Comparison of ENCODE assay signal across 6 cellular contexts in genomic region chr1:156226116-156226538, GRCh38. TPM values are rescaled to one million over a fixed set of nuclear protein-coding genes. Genes with fewer than 3 reads are reported as not detected.
DNase-seq lines count a peak whose midpoint lies in the region; ATAC-seq lines count a peak whose summit lies in the region.

No MANE protein-coding gene starts in this region.

- H3K4me1 Mint-ChIP-seq in activated T-cell treated with anti-CD3 and anti-CD28 coated beads, Interleukin-2, amount 50 U/mL, for 24 hours (ENCODE audit: low read depth) = peaks cover 60% of the 10 kb centered on the region
- peaks cover 43% of the 10 kb centered on the region for H3K4me1 Mint-ChIP-seq in activated T-cell treated with anti-CD3 and anti-CD28 coated beads, Interleukin-2, amount 50 U/mL, for 4 hours (ENCODE audit: low read depth)
- peaks cover 67% of the 10 kb centered on the region for H3K4me1 Mint-ChIP-seq in stimulated activated naive CD8-positive, alpha-beta T cell treated with anti-CD3 and anti-CD28 coated beads, Interleukin-15, Interleukin-2, amounts not matched to agents 100 ng/mL and 50 ng/mL, for 24 hours (ENCODE audit: low read depth)

- H3K27ac Mint-ChIP-seq in activated T-cell treated with anti-CD3 and anti-CD28 coated beads, Interleukin-2, amount 50 U/mL, for 24 hours = peak overlapping the region; percentile 95
- H3K27ac Mint-ChIP-seq in stimulated activated naive CD8-positive, alpha-beta T cell treated with anti-CD3 and anti-CD28 coated beads, Interleukin-15, Interleukin-2, amounts not matched to agents 100 ng/mL and 50 ng/mL, for 24 hours = peak overlapping the region; percentile 96

- DNase-seq in activated T-cell treated with anti-CD3 and anti-CD28 coated beads, Interleukin-2, amount 50 U/mL, for 24 hours = peak; percentile 49
- DNase-seq in activated T-cell treated with anti-CD3 and anti-CD28 coated beads, Interleukin-2, amount 50 U/mL, for 4 hours = no peak
- no peak for DNase-seq in HPDE6-E6E7 (ENCODE audit: extremely low spot score)

- no peaks in the 10 kb centered on the region for H3K9me3 Mint-ChIP-seq in activated T-cell treated with anti-CD3 and anti-CD28 coated beads, Interleukin-2, amount 50 U/mL, for 24 hours
- H3K9me3 Mint-ChIP-seq in activated T-cell treated with anti-CD3 and anti-CD28 coated beads, Interleukin-2, amount 50 U/mL, for 4 hours = no peaks in the 10 kb centered on the region
- H3K9me3 Mint-ChIP-seq in stimulated activated naive CD8-positive, alpha-beta T cell treated with anti-CD3 and anti-CD28 coated beads, Interleukin-15, Interleukin-2, amounts not matched to agents 100 ng/mL and 50 ng/mL, for 24 hours = no peaks in the 10 kb centered on the region

- H3K27me3 Mint-ChIP-seq in activated T-cell treated with anti-CD3 and anti-CD28 coated beads, Interleukin-2, amount 50 U/mL, for 24 hours = no peaks in the 10 kb centered on the region
- H3K27me3 Mint-ChIP-seq in activated T-cell treated with anti-CD3 and anti-CD28 coated beads, Interleukin-2, amount 50 U/mL, for 4 hours (ENCODE audit: low read depth) = no peaks in the 10 kb centered on the region
- H3K27me3 Mint-ChIP-seq in stimulated activated naive CD8-positive, alpha-beta T cell treated with anti-CD3 and anti-CD28 coated beads, Interleukin-15, Interleukin-2, amounts not matched to agents 100 ng/mL and 50 ng/mL, for 24 hours = no peaks in the 10 kb centered on the region

- peaks cover 80% of the 10 kb centered on the region for H3K36me3 Mint-ChIP-seq in activated T-cell treated with anti-CD3 and anti-CD28 coated beads, Interleukin-2, amount 50 U/mL, for 24 hours (ENCODE audit: low read depth)
- H3K36me3 Mint-ChIP-seq in activated T-cell treated with anti-CD3 and anti-CD28 coated beads, Interleukin-2, amount 50 U/mL, for 4 hours (ENCODE audit: insufficient read depth) = peaks cover 49% of the 10 kb centered on the region
- peaks cover 66% of the 10 kb centered on the region for H3K36me3 Mint-ChIP-seq in stimulated activated naive CD8-positive, alpha-beta T cell treated with anti-CD3 and anti-CD28 coated beads, Interleukin-15, Interleukin-2, amounts not matched to agents 100 ng/mL and 50 ng/mL, for 24 hours (ENCODE audit: low read depth)

- ATAC-seq in activated T-cell treated with anti-CD3 and anti-CD28 coated beads, Interleukin-2, amount 50 U/mL, for 4 hours = no peak
- ATAC-seq in HG03196 (IDR thresholded peaks at IDR 0.05; ENCODE audit: unreplicated experiment) (peak; percentile 57), GM19397 (IDR thresholded peaks at IDR 0.05; ENCODE audit: unreplicated experiment) (no peak)

- H3K4me3 Mint-ChIP-seq in activated T-cell treated with anti-CD3 and anti-CD28 coated beads, Interleukin-2, amount 50 U/mL, for 24 hours = peak overlapping the region; percentile 16
- H3K4me3 Mint-ChIP-seq in activated T-cell treated with anti-CD3 and anti-CD28 coated beads, Interleukin-2, amount 50 U/mL, for 4 hours = no peak overlapping the region
- H3K4me3 Mint-ChIP-seq in stimulated activated naive CD8-positive, alpha-beta T cell treated with anti-CD3 and anti-CD28 coated beads, Interleukin-15, Interleukin-2, amounts not matched to agents 100 ng/mL and 50 ng/mL, for 24 hours = peak overlapping the region; percentile 45

RNA-seq across cellular contexts. Expression of gene PMF1, which starts 13.3 kb away (rescaled TPM):
- 100 to 1,000 TPM; 184 to 201 (median 192) TPM for total RNA-seq in activated T-cell treated with anti-CD3 and anti-CD28 coated beads, Interleukin-2, amount 50 U/mL, for 4 hours

RNA-seq across cellular contexts. Expression of gene BGLAP, which starts 15.9 kb away (rescaled TPM):
- total RNA-seq in activated T-cell treated with anti-CD3 and anti-CD28 coated beads, Interleukin-2, amount 50 U/mL, for 4 hours = 1 to 10 TPM; 2.0 to 2.5 (median 2.4) TPM

RNA-seq across cellular contexts. Expression of gene PAQR6, which starts 21.7 kb away (rescaled TPM):
- total RNA-seq in activated T-cell treated with anti-CD3 and anti-CD28 coated beads, Interleukin-2, amount 50 U/mL, for 4 hours = 1 to 10 TPM; 2.0 to 3.6 (median 3.4) TPM

RNA-seq across cellular contexts. Expression of gene SLC25A44, which starts 32.2 kb away (rescaled TPM):
- total RNA-seq in activated T-cell treated with anti-CD3 and anti-CD28 coated beads, Interleukin-2, amount 50 U/mL, for 4 hours = 10 to 100 TPM; 61.3 to 79.7 (median 73.0) TPM

RNA-seq across cellular contexts. Expression of gene SMG5, which starts 56.5 kb away (rescaled TPM):
- total RNA-seq in activated T-cell treated with anti-CD3 and anti-CD28 coated beads, Interleukin-2, amount 50 U/mL, for 4 hours = 100 to 1,000 TPM; 118 to 125 (median 123) TPM
